Comparison of ENCODE assay signal across 8 cellular contexts in genomic region chr7:66741706-66742053, GRCh38. TPM values are rescaled to one million over a fixed set of nuclear protein-coding genes. Genes with fewer than 3 reads are reported as not detected.
A peak's percentile ranks its signal among the peaks of the same experiment; 100 is the strongest.
DNase-seq lines count a peak whose midpoint lies in the region; ATAC-seq and TF ChIP-seq lines count a peak whose summit lies in the region.

No MANE protein-coding gene starts in this region.

- H3K9ac ChIP-seq in iPS-20b (ENCODE audit: low read depth, low read length) (peak overlapping the region; percentile 87), subcutaneous abdominal adipose tissue (ENCODE audit: low read length in 5 of 5) (peak overlapping the region in 3 of 5 donors; percentile 97 to 98 (median 98))

- no peak for ATAC-seq in activated B cell treated with CpG ODN at 0.5 μM for 24 hours (ENCODE audit: low read depth)

- intact Hi-C loops in activated B cell treated with CpG ODN at 0.5 μM for 24 hours (cut with micrococcal nuclease), result loop anchor here (1.0 kb wide), 1 partner anchor 248 kb away; no protein-coding TSS in a partner anchor

- H3K9me3 Mint-ChIP-seq in T-helper 1 cell treated with Interleukin-12 subunit alpha and Interleukin-12 subunit beta and Interleukin-4 antibody, amounts not matched to agents 30 μg/mL and 1 μg/mL, for 36 hours, result no peaks in the 10 kb centered on the region
- no peaks in the 10 kb centered on the region for H3K9me3 Mint-ChIP-seq in activated B cell treated with CpG ODN at 0.5 μM for 24 hours

- DNase-seq in T-helper 1 cell (no peak), activated B cell treated with CpG ODN at 0.5 μM for 24 hours (no peak), occipital lobe (lab: John Stamatoyannopoulos, UW) (no peak), Ammon's horn (ENCODE audit: low spot score) (no peak), HUDEP-2 (lab: John Stamatoyannopoulos, UW; ENCODE audit: unreplicated experiment in 76 of 76) (no peak)

- CTCF ChIA-PET in activated B cell treated with CpG ODN at 0.5 μM for 24 hours (lab: Charles Lee), result no interaction called here

- POLR2A ChIA-PET in activated B cell treated with CpG ODN at 0.5 μM for 24 hours (lab: Charles Lee), result interaction anchor here (0.5 to 2.9 kb wide), 3 partner anchors 55 to 180 kb away, joined by 3 to 16 read pairs (median 8); partner anchors contain the start of gene TMEM248

- peaks cover 5% of the 10 kb centered on the region for H3K36me3 Mint-ChIP-seq in T-helper 1 cell treated with Interleukin-12 subunit alpha and Interleukin-12 subunit beta and Interleukin-4 antibody, amounts not matched to agents 30 μg/mL and 1 μg/mL, for 36 hours (ENCODE audit: low read depth)
- peaks cover 12% of the 10 kb centered on the region for H3K36me3 Mint-ChIP-seq in activated B cell treated with CpG ODN at 0.5 μM for 24 hours (ENCODE audit: low read depth)

- H3K4me3 Mint-ChIP-seq in T-helper 1 cell treated with Interleukin-12 subunit alpha and Interleukin-12 subunit beta and Interleukin-4 antibody, amounts not matched to agents 30 μg/mL and 1 μg/mL, for 36 hours, result peak overlapping the region; percentile 92
- H3K4me3 Mint-ChIP-seq in activated B cell treated with CpG ODN at 0.5 μM for 24 hours, result peak overlapping the region; percentile 93

- H3K27me3 ChIP-seq in iPS-20b (ENCODE audit: insufficient read depth, low read length) (no peaks in the 10 kb centered on the region), subcutaneous abdominal adipose tissue (ENCODE audit: control insufficient read depth in 5 of 5, insufficient read depth in 4 of 5, low read length in 5 of 5) (no peaks in the 10 kb centered on the region)

- H3K36me3 ChIP-seq in iPS-20b (ENCODE audit: insufficient read depth, low read depth, low read length) (no peaks in the 10 kb centered on the region), subcutaneous abdominal adipose tissue (ENCODE audit: control insufficient read depth in 5 of 5, insufficient read depth in 5 of 5, low read length in 5 of 5) (no peaks in the 10 kb centered on the region)

- no peak for TF ChIP-seq CTCF in activated B cell treated with CpG ODN at 0.5 μM for 24 hours (IDR thresholded peaks at IDR 0.05)

- H3K4me1 Mint-ChIP-seq in T-helper 1 cell treated with Interleukin-12 subunit alpha and Interleukin-12 subunit beta and Interleukin-4 antibody, amounts not matched to agents 30 μg/mL and 1 μg/mL, for 36 hours (ENCODE audit: low read depth), result peaks cover 6% of the 10 kb centered on the region
- peaks cover 74% of the 10 kb centered on the region for H3K4me1 Mint-ChIP-seq in activated B cell treated with CpG ODN at 0.5 μM for 24 hours

- no peaks in the 10 kb centered on the region for H3K27me3 Mint-ChIP-seq in T-helper 1 cell treated with Interleukin-12 subunit alpha and Interleukin-12 subunit beta and Interleukin-4 antibody, amounts not matched to agents 30 μg/mL and 1 μg/mL, for 36 hours (ENCODE audit: low read depth)
- no peaks in the 10 kb centered on the region for H3K27me3 Mint-ChIP-seq in activated B cell treated with CpG ODN at 0.5 μM for 24 hours

- H3K27ac ChIP-seq in iPS-20b (ENCODE audit: low read length), result no peak overlapping the region
- peak overlapping the region; percentile 97 for H3K27ac ChIP-seq in subcutaneous abdominal adipose tissue (ENCODE audit: low read depth, low read length)

- H3K4me1 ChIP-seq in iPS-20b (ENCODE audit: insufficient read depth, low read length) (peaks cover 3% of the 10 kb centered on the region; the same call in 1 of the 2 replicates), subcutaneous abdominal adipose tissue (ENCODE audit: control insufficient read depth in 5 of 5, insufficient read depth in 5 of 5, low read length in 5 of 5) (peaks cover 1 to 31% (median 15%) of the 10 kb centered on the region in 5 donors)

- H3K9me3 ChIP-seq in iPS-20b (ENCODE audit: insufficient read depth, low read depth, low read length) (no peaks in the 10 kb centered on the region), subcutaneous abdominal adipose tissue (ENCODE audit: control insufficient read depth in 5 of 5, low read length in 5 of 5) (no peaks in the 10 kb centered on the region)

- H3K27ac Mint-ChIP-seq in T-helper 1 cell treated with Interleukin-12 subunit alpha and Interleukin-12 subunit beta and Interleukin-4 antibody, amounts not matched to agents 30 μg/mL and 1 μg/mL, for 36 hours, result no peak overlapping the region
- peak overlapping the region; percentile 12 for H3K27ac Mint-ChIP-seq in activated B cell treated with CpG ODN at 0.5 μM for 24 hours

- H3K4me3 ChIP-seq in iPS-20b (ENCODE audit: low read length) (peak overlapping the region; percentile 86), subcutaneous abdominal adipose tissue (ENCODE audit: low read depth in 1 of 5, low read length in 5 of 5) (peak overlapping the region; percentile 76 to 96 (median 88))

RNA-seq across cellular contexts. Expression of gene RABGEF1, which starts 1.1 kb away (rescaled TPM):
- total RNA-seq in activated B cell treated with CpG ODN at 0.5 μM for 24 hours (19.7 and 21.1 TPM in 2 replicates), occipital lobe (48.0 TPM)
